Comparison of ENCODE assay signal across 22 cellular contexts in genomic region chrX:22313757-22314156, GRCh38. TPM values are rescaled to one million over a fixed set of nuclear protein-coding genes. Genes with fewer than 3 reads are reported as not detected.
DNase-seq lines count a peak whose midpoint lies in the region; FAIRE-seq and TF ChIP-seq lines count a peak whose summit lies in the region.
"Had no signal": no experiment of that assay in that cellular context is flagged by ENCODE, and none has a peak within 500 bp of the region (broad histone marks: within the 10 kb centered on the region; RNA-seq: fewer than 3 reads in every experiment).

No MANE protein-coding gene starts in this region.

- H3K9me1 ChIP-seq in endothelial cell of umbilical vein (replicated peaks; ENCODE audit: control insufficient read depth, extremely low read depth, insufficient read depth, low read length) = no peaks in the 10 kb centered on the region

- H2AK5ac ChIP-seq in H9 (ENCODE audit: insufficient read length, low read length) = no peak overlapping the region
- H2AK5ac ChIP-seq in mesenchymal stem cell (ENCODE audit: low read length, severe bottlenecking) = no peak overlapping the region

- H3K4ac ChIP-seq in H9 (ENCODE audit: low read depth, low read length) (no peak overlapping the region), mesenchymal stem cell (ENCODE audit: low read depth in 1 of 2, low read length in 2 of 2) (no peak overlapping the region)

- peaks cover 20 to 21% of the 10 kb centered on the region in 2 experiments for H3K4me1 Mint-ChIP-seq in H9
- no peaks in the 10 kb centered on the region for H3K4me1 Mint-ChIP-seq in immature natural killer cell
- H3K4me1 Mint-ChIP-seq: T-cell had no signal

- H2BK120ac ChIP-seq in H9 (ENCODE audit: low read depth, low read length, poor library complexity, severe bottlenecking) (no peak overlapping the region), mesenchymal stem cell (ENCODE audit: low read depth, low read length) (no peak overlapping the region)

- H3K4me3 ChIP-seq in endothelial cell of umbilical vein (replicated peaks in 1 of 3; ENCODE audit: insufficient read depth in 1 of 3, low read depth in 1 of 3, low read length in 3 of 3) (no peak overlapping the region), mesenchymal stem cell (ENCODE audit: insufficient read depth in 1 of 2, low read depth in 1 of 2, low read length in 2 of 2) (no peak overlapping the region), small intestine (ENCODE audit: low read depth in 1 of 2, low read length in 2 of 2) (no peak overlapping the region)

- H3K27me3 Mint-ChIP-seq in H9 (ENCODE audit: low read depth) (no peaks in the 10 kb centered on the region), immature natural killer cell (ENCODE audit: low read depth in 3 of 3) (peaks cover 0 to 6% (median 1%) of the 10 kb centered on the region in 3 donors)

- dilution Hi-C loops in endothelial cell of umbilical vein (cut with MboI; ENCODE audit: extremely low pct_ligation_motif_present, low sequenced_read_pairs) = no loop called here

- POLR2A ChIA-PET in endothelial cell of umbilical vein (lab: Charles Lee) = interaction anchor here (0.7 kb wide), 1 partner anchor 10 kb away, joined by 7 read pairs; no protein-coding TSS in a partner anchor

- peak overlapping the region in 1 of 2 experiments; percentile 6; a peak in 1 of 5 replicates for H3K4me3 Mint-ChIP-seq in H9
- no peak overlapping the region for H3K4me3 Mint-ChIP-seq in immature natural killer cell
- H3K4me3 Mint-ChIP-seq: HFFc6, T-cell had no signal

- H3K27me3 ChIP-seq in H9 (ENCODE audit: insufficient read depth, low read length) (no peaks in the 10 kb centered on the region), endothelial cell of umbilical vein (ENCODE audit: control insufficient read depth in 2 of 2, insufficient read depth in 2 of 2, low read length in 2 of 2) (no peaks in the 10 kb centered on the region), mesenchymal stem cell (ENCODE audit: control insufficient read depth in 1 of 2, insufficient read depth in 1 of 2, low read length in 2 of 2) (peaks cover 0 to 5% of the 10 kb centered on the region in 2 experiments), small intestine (ENCODE audit: control insufficient read depth in 2 of 2, insufficient read depth in 2 of 2, low read length in 2 of 2) (no peaks in the 10 kb centered on the region)

- CTCF ChIA-PET in endothelial cell of umbilical vein (lab: Charles Lee) = interaction anchor here (0.5 to 1.9 kb wide), 5 partner anchors 12 to 372 kb away, joined by 3 to 7 read pairs (median 4); no protein-coding TSS in a partner anchor

- no peak overlapping the region for H4K91ac ChIP-seq in H9 (ENCODE audit: insufficient read length, low read depth, low read length)
- no peak overlapping the region for H4K91ac ChIP-seq in mesenchymal stem cell (ENCODE audit: low read length)

- H3K14ac ChIP-seq in H9 (ENCODE audit: insufficient read depth, low read length) = no peak overlapping the region; the same call in 1 of the 2 replicates
- H3K14ac ChIP-seq in mesenchymal stem cell (ENCODE audit: low read length in 2 of 2) = no peak overlapping the region

- no TSS peak for BruUV-seq in endothelial cell of umbilical vein (replicated peaks; lab: Mats Ljungman, UMichigan)

- no peaks in the 10 kb centered on the region for H4K20me1 ChIP-seq in H9 (ENCODE audit: control insufficient read depth, insufficient read depth, insufficient read length)
- no peaks in the 10 kb centered on the region for H4K20me1 ChIP-seq in endothelial cell of umbilical vein (replicated peaks; ENCODE audit: control insufficient read depth, extremely low read depth, insufficient read depth, low read length)

- H3K79me2 ChIP-seq in H9 (ENCODE audit: insufficient read depth, low read length) (no peaks in the 10 kb centered on the region), endothelial cell of umbilical vein (ENCODE audit: control insufficient read depth, insufficient read depth, low read length) (no peaks in the 10 kb centered on the region)

- H2AFZ ChIP-seq in H9 (ENCODE audit: low read length) = no peak overlapping the region
- H2AFZ ChIP-seq in endothelial cell of umbilical vein (ENCODE audit: low read depth, low read length) = no peak overlapping the region
- H2AFZ ChIP-seq in mesenchymal stem cell (ENCODE audit: low read depth, low read length) = no peak overlapping the region

- H3K27ac ChIP-seq in H9 (ENCODE audit: insufficient read length, low read depth, low read length) (peak overlapping the region; percentile 50), endothelial cell of umbilical vein (ENCODE audit: insufficient read depth, low read depth, low read length) (peak overlapping the region; percentile 35), mesenchymal stem cell (ENCODE audit: low read length, poor library complexity, severe bottlenecking) (no peak overlapping the region), small intestine (ENCODE audit: low read depth in 1 of 2, low read length in 1 of 2) (no peak overlapping the region)
- H3K27ac ChIP-seq: C4-2B had no signal

- TF ChIP-seq CTCF in H9 (conservative IDR thresholded peaks at IDR 0.05) = no peak
- no peak for TF ChIP-seq CTCF in endothelial cell of umbilical vein (IDR thresholded peaks at IDR 0.05; ENCODE audit: extremely low read depth in 1 of 2, insufficient read depth in 1 of 2, low read depth in 1 of 2, low read length in 2 of 2)

- H3K36me3 ChIP-seq in endothelial cell of umbilical vein (ENCODE audit: control insufficient read depth in 2 of 2, extremely low read depth in 1 of 2, insufficient read depth in 2 of 2, low read length in 2 of 2) (no peaks in the 10 kb centered on the region), mesenchymal stem cell (ENCODE audit: control insufficient read depth in 1 of 2, insufficient read depth in 2 of 2, low read depth in 1 of 2, low read length in 2 of 2) (no peaks in the 10 kb centered on the region), small intestine (ENCODE audit: control insufficient read depth in 2 of 2, insufficient read depth in 2 of 2, low read length in 2 of 2) (no peaks in the 10 kb centered on the region)

- H2BK5ac ChIP-seq in H9 (ENCODE audit: insufficient read length, low read length) (no peak overlapping the region), mesenchymal stem cell (ENCODE audit: low read depth, low read length, poor library complexity, severe bottlenecking) (no peak overlapping the region)

- WGBS in H9 (ENCODE audit: extremely low coverage, insufficient read length, low lambda C conversion rate) = no CpG with 5 or more reads among the region's 3 CpGs
- 29% methylated on average over 1 of the region's 3 CpGs for WGBS in mesenchymal stem cell
- 61 to 79% (median 77%) methylated on average over 3 of the region's 3 CpGs for WGBS in small intestine, 3 donors

- H3K4me2 ChIP-seq in H9 (ENCODE audit: insufficient read depth, insufficient read length, low read length) (peak overlapping the region; percentile 47), endothelial cell of umbilical vein (ENCODE audit: insufficient read depth, low read length) (peak overlapping the region; percentile 56), mesenchymal stem cell (ENCODE audit: low read length, poor library complexity, severe bottlenecking) (no peak overlapping the region)

- intact Hi-C loops in endothelial cell of umbilical vein (cut with micrococcal nuclease) = loop anchor here (5.0 kb wide), 2 partner anchors 74 to 639 kb away; no protein-coding TSS in a partner anchor

- H3K9me3 Mint-ChIP-seq in H9 (peaks cover 3 to 18% of the 10 kb centered on the region in 2 experiments; a peak in 4 of 5 replicates), immature natural killer cell (peaks cover 0 to 3% (median 0%) of the 10 kb centered on the region in 6 donors)
- H3K9me3 Mint-ChIP-seq: HFFc6, T-cell had no signal

- H2BK20ac ChIP-seq in H9 (ENCODE audit: low read depth, low read length, poor library complexity, severe bottlenecking) = no peak overlapping the region

- H4K5ac ChIP-seq in H9 (ENCODE audit: insufficient read length, low read depth, low read length) = no peak overlapping the region

- H4K8ac ChIP-seq in H9 (replicated peaks; ENCODE audit: insufficient read length, low read depth, low read length) (no peak overlapping the region), mesenchymal stem cell (ENCODE audit: low read length) (no peak overlapping the region)

- TF ChIP-seq POLR2A in endothelial cell of umbilical vein (IDR thresholded peaks at IDR 0.05; ENCODE audit: low read depth, low read length) = no peak

- DNase-seq in H9 (no peak), RPMI7951 (ENCODE audit: low read depth) (peak; percentile 9), endothelial cell of umbilical vein (ENCODE audit: low read depth, low spot score) (peak; percentile 58), mesenchymal stem cell (peak; percentile 2), immature natural killer cell (no peak), small intestine (no peak), frontal cortex (ENCODE audit: low spot score in 2 of 2) (no peak), kidney glomerular epithelial cell (lab: John Stamatoyannopoulos, UW) (no peak)
- DNase-seq: DMS79, HFFc6, IMR-90, NCI-H1417 treated with DMSO at 0.1 percent for 48 hours, NCI-H2029 treated with DMSO at 0.1 percent for 48 hours, NCI-H2171 treated with DMSO at 0.1 percent for 48 hours, NCI-H748 treated with DMSO at 0.1 percent for 48 hours, RPMI8226, SHP77 treated with DMSO at 0.1 percent for 48 hours, T-cell had no signal

- peaks cover 5% of the 10 kb centered on the region; the same call in 1 of the 2 replicates for H3K4me1 ChIP-seq in H9 (ENCODE audit: insufficient read depth, low read length)
- H3K4me1 ChIP-seq in endothelial cell of umbilical vein (ENCODE audit: control insufficient read depth, extremely low read depth, insufficient read depth, low read length) = peaks cover 17% of the 10 kb centered on the region
- H3K4me1 ChIP-seq in mesenchymal stem cell (ENCODE audit: control insufficient read depth, insufficient read depth, low read depth, low read length) = no peaks in the 10 kb centered on the region
- no peaks in the 10 kb centered on the region for H3K4me1 ChIP-seq in small intestine (ENCODE audit: control insufficient read depth in 2 of 2, insufficient read depth in 1 of 2, low read depth in 1 of 2, low read length in 1 of 2)

- no peak overlapping the region for H3T11ph ChIP-seq in H9 (ENCODE audit: low read length)

- H2BK15ac ChIP-seq in H9 (ENCODE audit: low read depth, low read length) = no peak overlapping the region
- no peak overlapping the region for H2BK15ac ChIP-seq in mesenchymal stem cell (ENCODE audit: low read depth, poor library complexity, severe bottlenecking)

- H3K23ac ChIP-seq in H9 (ENCODE audit: insufficient read length, low read depth, low read length) = no peak overlapping the region
- no peak overlapping the region for H3K23ac ChIP-seq in mesenchymal stem cell (ENCODE audit: low read length in 2 of 2)

- H3K23me2 ChIP-seq in H9 (ENCODE audit: insufficient read length, low read depth, low read length, poor library complexity, severe bottlenecking) = no peaks in the 10 kb centered on the region

- H3K9ac ChIP-seq in H9 (ENCODE audit: extremely low read depth, insufficient read length, low read length) = no peak overlapping the region
- H3K9ac ChIP-seq in endothelial cell of umbilical vein (replicated peaks; ENCODE audit: extremely low read depth, insufficient read depth, low read length) = no peak overlapping the region
- no peak overlapping the region for H3K9ac ChIP-seq in mesenchymal stem cell (ENCODE audit: low read length)

- FAIRE-seq in endothelial cell of umbilical vein (lab: Jason Lieb, UNC) (peak; percentile 58), small intestine (lab: Jason Lieb, UNC) (no peak), frontal cortex (lab: Jason Lieb, UNC) (no peak)
- FAIRE-seq: D721Med, H54 had no signal

- peak overlapping the region; percentile 17 to 28 (median 27); a peak in 4 of 7 replicates for H3K27ac Mint-ChIP-seq in H9
- no peak overlapping the region for H3K27ac Mint-ChIP-seq in immature natural killer cell
- H3K27ac Mint-ChIP-seq: HFFc6, T-cell had no signal

- no peaks in the 10 kb centered on the region for H3K9me3 ChIP-seq in H9 (ENCODE audit: control insufficient read depth, low read depth, low read length)
- no peaks in the 10 kb centered on the region for H3K9me3 ChIP-seq in endothelial cell of umbilical vein (replicated peaks; ENCODE audit: control insufficient read depth, insufficient read depth, low read length)
- no peaks in the 10 kb centered on the region for H3K9me3 ChIP-seq in mesenchymal stem cell (ENCODE audit: control insufficient read depth, low read length)
- H3K9me3 ChIP-seq in small intestine (ENCODE audit: control insufficient read depth, low read depth) = no peaks in the 10 kb centered on the region

- H2BK12ac ChIP-seq in H9 (ENCODE audit: insufficient read length, low read depth, low read length) (no peak overlapping the region), mesenchymal stem cell (ENCODE audit: low read length in 2 of 2) (no peak overlapping the region)

- no peak overlapping the region for H3K18ac ChIP-seq in H9 (ENCODE audit: insufficient read length, low read depth, low read length)
- H3K18ac ChIP-seq in mesenchymal stem cell (ENCODE audit: low read depth in 1 of 2, low read length in 2 of 2) = no peak overlapping the region

- H3K79me1 ChIP-seq in H9 (ENCODE audit: insufficient read depth, low read depth, low read length, poor library complexity, severe bottlenecking) (no peaks in the 10 kb centered on the region), mesenchymal stem cell (replicated peaks; ENCODE audit: low read length, poor library complexity, severe bottlenecking) (no peaks in the 10 kb centered on the region)

- H3K36me3 Mint-ChIP-seq in H9 (ENCODE audit: insufficient read depth in 1 of 3, low read depth in 3 of 3) (no peaks in the 10 kb centered on the region), immature natural killer cell (no peaks in the 10 kb centered on the region)
- H3K36me3 Mint-ChIP-seq: T-cell had no signal

- no peak overlapping the region for H3K56ac ChIP-seq in H9 (ENCODE audit: insufficient read length, low read depth, low read length)

RNA-seq across cellular contexts. Expression of gene CBLL2, which starts 41.0 kb away (rescaled TPM):
- total RNA-seq in H9 (2021) (not detected in 2 replicates), endothelial cell of umbilical vein (not detected in 2 replicates), frontal cortex (not detected)
- not detected in 2 replicates for total RNA-seq in RPMI7951 (2014; rRNA removed; shearing (Covaris generic))
- polyA plus RNA-seq in endothelial cell of umbilical vein (not detected in 2 replicates), immature natural killer cell (not detected), small intestine (not detected)
- not detected in 2 replicates for polyA plus RNA-seq in endothelial cell of umbilical vein (2011; cell fraction: cytosol; rRNA removed)
- polyA plus RNA-seq in endothelial cell of umbilical vein (2011; cell fraction: nucleus; rRNA removed) = not detected in 2 replicates
- not detected in 2 replicates for polyA plus RNA-seq in endothelial cell of umbilical vein (2012)
- not detected in 2 replicates for polyA minus RNA-seq in endothelial cell of umbilical vein
- polyA minus RNA-seq in endothelial cell of umbilical vein (2011; cell fraction: cytosol; rRNA and poly(A)+ RNA removed) = not detected
- not detected in 2 replicates for polyA minus RNA-seq in endothelial cell of umbilical vein (2011; cell fraction: nucleus; rRNA and poly(A)+ RNA removed)
- not detected for polyA plus RNA-seq in mesenchymal stem cell (2013, experiment 1 of 2)
- not detected for polyA plus RNA-seq in mesenchymal stem cell (2013, experiment 2 of 2)
- total RNA-seq: HFFc6, IMR-90, M059J, T-cell had no signal
- polyA plus RNA-seq: IMR-90 had no signal

Comparison
In these comparisons a context has a peak if more than half of its experiments do, and no peak if none do; other contexts are left out.
1. DNase-seq: peak in RPMI7951 (single experiment), endothelial cell of umbilical vein (single experiment) and mesenchymal stem cell (single experiment); none in H9 (single experiment), immature natural killer cell (0 of 3), small intestine (single experiment), frontal cortex (0 of 2) and kidney glomerular epithelial cell (single experiment).
2. H3K27ac ChIP-seq: peak in H9 (single experiment) and endothelial cell of umbilical vein (single experiment); none in mesenchymal stem cell (single experiment) and small intestine (0 of 2).
3. H3K27ac Mint-ChIP-seq: peak in H9 (3 of 3); none in immature natural killer cell (0 of 6).